Comparison of ENCODE assay signal across 8 cellular contexts in the genomic region with DNA sequence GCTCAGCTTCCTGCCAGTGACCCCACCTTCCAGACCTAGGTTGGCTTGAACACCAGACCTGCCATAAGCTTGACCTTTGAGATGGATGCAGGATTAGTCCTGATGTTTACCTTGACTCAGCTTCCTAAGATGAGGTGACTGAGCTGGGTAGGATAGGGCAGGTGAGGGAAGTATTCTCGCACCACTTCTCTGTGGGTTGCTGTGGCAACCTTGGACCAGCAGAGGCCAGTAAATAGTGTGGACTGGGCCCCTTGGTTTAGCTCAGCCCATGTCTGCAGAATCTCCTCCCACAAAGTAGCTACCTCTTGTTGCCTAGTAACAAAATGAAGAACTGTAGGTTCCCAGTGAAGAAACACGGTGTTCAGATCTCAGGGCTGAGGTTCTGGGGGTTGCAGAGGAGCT. TPM values are rescaled to one million over a fixed set of nuclear protein-coding genes. Genes with fewer than 3 reads are reported as not detected.
DNase-seq lines count a peak whose midpoint lies in the region; ATAC-seq lines count a peak whose summit lies in the region.

No MANE protein-coding gene starts in this region.

- H3K27me3 Mint-ChIP-seq in activated CD4-positive, alpha-beta memory T cell treated with anti-CD3 and anti-CD28 coated beads for 36 hours: no peaks in the 10 kb centered on the region

- no peak overlapping the region for H3K27ac Mint-ChIP-seq in activated CD4-positive, alpha-beta memory T cell treated with anti-CD3 and anti-CD28 coated beads for 36 hours

- CTCF ChIA-PET in activated CD4-positive, alpha-beta memory T cell treated with anti-CD3 and anti-CD28 coated beads for 36 hours (lab: Charles Lee): interaction anchor here (0.6 to 5.9 kb wide), 27 partner anchors 11 to 1042 kb away, joined by 3 to 127 read pairs (median 5); a partner anchor contains a TSS

- POLR2A ChIA-PET in activated CD4-positive, alpha-beta memory T cell treated with anti-CD3 and anti-CD28 coated beads for 36 hours (lab: Charles Lee): interaction anchor here (0.8 to 5.5 kb wide), 5 partner anchors 8 to 106 kb away, joined by 3 to 25 read pairs (median 3); a partner anchor contains a TSS

- no peaks in the 10 kb centered on the region for H3K9me3 Mint-ChIP-seq in activated CD4-positive, alpha-beta memory T cell treated with anti-CD3 and anti-CD28 coated beads for 36 hours

- no peaks in the 10 kb centered on the region for H3K36me3 Mint-ChIP-seq in activated CD4-positive, alpha-beta memory T cell treated with anti-CD3 and anti-CD28 coated beads for 36 hours

- H3K4me1 Mint-ChIP-seq in activated CD4-positive, alpha-beta memory T cell treated with anti-CD3 and anti-CD28 coated beads for 36 hours (ENCODE audit: low read depth): peaks cover 69% of the 10 kb centered on the region

- DNase-seq in COLO829 (ENCODE audit: low spot score) (peak; percentile 28), HT-29 (ENCODE audit: low spot score) (peak; percentile 72), left kidney (ENCODE audit: low read depth, low spot score) (peak; percentile 55), NCI-H1048 (lab: John Stamatoyannopoulos, UW) (no peak), T-helper 9 cell (no peak), putamen (ENCODE audit: low spot score) (no peak)
- DNase-seq in activated CD4-positive, alpha-beta memory T cell treated with anti-CD3 and anti-CD28 coated beads for 36 hours: peak; percentile 28

- no peak overlapping the region for H3K4me3 Mint-ChIP-seq in activated CD4-positive, alpha-beta memory T cell treated with anti-CD3 and anti-CD28 coated beads for 36 hours

- intact Hi-C loops in activated CD4-positive, alpha-beta memory T cell treated with anti-CD3 and anti-CD28 coated beads for 36 hours (cut with micrococcal nuclease): no loop called here

- ATAC-seq in HG03097 (IDR thresholded peaks at IDR 0.05; ENCODE audit: low FRiP score, unreplicated experiment): no peak

RNA-seq across cellular contexts. Expression of a gene that starts 8.4 kb away (rescaled TPM):
- 72.6 and 79.8 TPM in 2 replicates for total RNA-seq in HT-29 (2014; rRNA removed; shearing (Covaris generic))
- 100 to 1,000 TPM; 109 to 112 TPM for total RNA-seq in activated CD4-positive, alpha-beta memory T cell treated with anti-CD3 and anti-CD28 coated beads for 36 hours

Comparison
In these comparisons a context has a peak if more than half of its experiments do, and no peak if none do; other contexts are left out.
1. DNase-seq: peak in COLO829 (single experiment), HT-29 (single experiment), activated CD4-positive, alpha-beta memory T cell treated with anti-CD3 and anti-CD28 coated beads for 36 hours (single experiment) and left kidney (single experiment); none in NCI-H1048 (single experiment), T-helper 9 cell (single experiment) and putamen (single experiment).